ENCODE assay signal across 8 cellular contexts in the genomic region with DNA sequence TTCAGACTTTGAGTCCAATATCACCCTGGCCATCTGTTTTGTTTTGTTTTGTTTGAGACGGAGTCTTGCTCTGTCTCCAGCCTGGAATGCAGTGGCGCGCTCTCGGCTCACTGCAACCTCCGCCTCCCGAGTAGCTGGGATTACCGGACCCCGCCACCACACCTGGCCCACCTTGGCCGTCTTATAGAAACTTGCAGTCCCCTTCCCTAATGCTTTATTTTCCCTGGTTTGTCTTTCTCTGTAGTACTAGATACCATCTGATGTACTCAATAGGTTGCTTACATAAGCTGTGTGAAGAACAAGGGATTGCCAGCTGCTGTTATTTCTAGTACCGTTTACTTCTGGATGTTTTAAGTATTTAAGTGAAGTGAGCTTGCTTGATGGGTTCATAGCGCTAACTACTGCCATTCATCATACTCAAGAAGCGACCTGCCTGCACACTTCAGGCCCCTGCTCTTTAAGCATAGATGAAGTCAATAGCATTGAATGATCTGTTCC. TPM values are rescaled to one million over a fixed set of nuclear protein-coding genes. Genes with fewer than 3 reads are reported as not detected.
DNase-seq lines count a peak whose midpoint lies in the region; ATAC-seq, FAIRE-seq and TF ChIP-seq lines count a peak whose summit lies in the region.

No MANE protein-coding gene starts in this region.

- H3K4me1 ChIP-seq in kidney (ENCODE audit: control insufficient read depth in 1 of 2, insufficient read depth in 1 of 2, low read depth in 1 of 2, low read length in 2 of 2) (peaks cover 2 to 16% of the 10 kb centered on the region in 2 donors), testis (peaks cover 13% of the 10 kb centered on the region)

- H3K27me3 ChIP-seq in testis, result no peaks in the 10 kb centered on the region

- H3K4me3 ChIP-seq in kidney (ENCODE audit: low read length in 2 of 2), result peak overlapping the region; percentile 90 to 95
- H3K4me3 ChIP-seq in testis, result peak overlapping the region; percentile 85 to 96

- FAIRE-seq in kidney (lab: Jason Lieb, UNC), result no peak

- H3K9me3 Mint-ChIP-seq in activated naive CD8-positive, alpha-beta T cell treated with anti-CD3 and anti-CD28 coated beads, Interleukin-2, amount 50 U/mL, for 24 hours, result no peaks in the 10 kb centered on the region

- no peak for TF ChIP-seq POLR2A in testis (IDR thresholded peaks at IDR 0.05)

- H3K36me3 ChIP-seq in kidney (ENCODE audit: control insufficient read depth in 1 of 2, insufficient read depth in 2 of 2, low read length in 2 of 2), result peaks cover 25 to 36% of the 10 kb centered on the region in 2 donors
- H3K36me3 ChIP-seq in testis (ENCODE audit: low read depth, missing control alignments), result no peaks in the 10 kb centered on the region

- H3K4me3 Mint-ChIP-seq in activated naive CD8-positive, alpha-beta T cell treated with anti-CD3 and anti-CD28 coated beads, Interleukin-2, amount 50 U/mL, for 24 hours, result peak overlapping the region; percentile 96

- H3K9me3 ChIP-seq in kidney (ENCODE audit: control insufficient read depth in 1 of 2, low read length in 2 of 2), result no peaks in the 10 kb centered on the region
- no peaks in the 10 kb centered on the region for H3K9me3 ChIP-seq in testis

- peaks cover 61% of the 10 kb centered on the region for H3K36me3 Mint-ChIP-seq in activated naive CD8-positive, alpha-beta T cell treated with anti-CD3 and anti-CD28 coated beads, Interleukin-2, amount 50 U/mL, for 24 hours (ENCODE audit: low read depth)

- H3K27me3 Mint-ChIP-seq in activated naive CD8-positive, alpha-beta T cell treated with anti-CD3 and anti-CD28 coated beads, Interleukin-2, amount 50 U/mL, for 24 hours, result no peaks in the 10 kb centered on the region

- intact Hi-C loops in kidney (cut with DNase I), result no loop called here
- intact Hi-C loops in testis (cut with DNase I; ENCODE audit: low total_unique reads), result no loop called here

- H3K27ac ChIP-seq in kidney (ENCODE audit: low read depth in 2 of 2, low read length in 2 of 2), result peak overlapping the region in 1 of 2 donors; percentile 85
- H3K27ac ChIP-seq in testis, result peak overlapping the region in 1 of 2 donors; percentile 83

- peaks cover 56% of the 10 kb centered on the region for H3K4me1 Mint-ChIP-seq in activated naive CD8-positive, alpha-beta T cell treated with anti-CD3 and anti-CD28 coated beads, Interleukin-2, amount 50 U/mL, for 24 hours

- ATAC-seq in activated naive CD8-positive, alpha-beta T cell treated with anti-CD3 and anti-CD28 coated beads, Interleukin-2, amount 50 U/mL, for 24 hours, result no peak
- ATAC-seq in GM18907 (IDR thresholded peaks at IDR 0.05; ENCODE audit: unreplicated experiment), result no peak
- no peak for ATAC-seq in GM19463 (IDR thresholded peaks at IDR 0.05; ENCODE audit: unreplicated experiment)

- H3K9ac ChIP-seq in kidney (ENCODE audit: low read length in 2 of 2), result peak overlapping the region; percentile 94

- WGBS in testis, 2 donors, result 21 to 28% methylated on average over 12 of the region's 12 CpGs

- TF ChIP-seq CTCF in kidney (IDR thresholded peaks at IDR 0.05; ENCODE audit: borderline replicate concordance, extremely low read depth, insufficient read depth) (no peak), testis (IDR thresholded peaks at IDR 0.05) (no peak)

- H3K27ac Mint-ChIP-seq in activated naive CD8-positive, alpha-beta T cell treated with anti-CD3 and anti-CD28 coated beads, Interleukin-2, amount 50 U/mL, for 24 hours, result peak overlapping the region; percentile 99

- DNase-seq in activated CD8-positive, alpha-beta memory T cell treated with anti-CD3 and anti-CD28 coated beads, Interleukin-2, amount 50 U/mL, for 48 hours, result peak; percentile 54
- DNase-seq in activated CD8-positive, alpha-beta memory T cell treated with anti-CD3 and anti-CD28 coated beads, Interleukin-2, amount 50 U/mL, for 4 hours, result no peak
- DNase-seq in activated naive CD8-positive, alpha-beta T cell treated with anti-CD3 and anti-CD28 coated beads, Interleukin-2, amount 50 U/mL, for 24 hours, result no peak
- DNase-seq in kidney (no peak), testis (no peak)
- no peak for DNase-seq in stimulated activated CD4-positive, alpha-beta T cell treated with anti-CD3 and anti-CD28 coated beads, Interleukin-4, amount 100 ng/mL, for 4 hours

RNA-seq across cellular contexts. Expression of gene RPL31, which starts 1.2 kb away (rescaled TPM):
- total RNA-seq in kidney, result 1,182 TPM
- polyA plus RNA-seq in kidney (ENCODE audit: insufficient read depth, low read depth, low replicate concordance), result 2,844 TPM
- 100 to 1,000 TPM; 404 to 715 TPM for total RNA-seq in testis
- polyA plus RNA-seq in testis (ENCODE audit: insufficient read depth, low read depth, low replicate concordance), result 1,643 TPM
